ENCODE assay signal across 24 cellular contexts in the genomic region with DNA sequence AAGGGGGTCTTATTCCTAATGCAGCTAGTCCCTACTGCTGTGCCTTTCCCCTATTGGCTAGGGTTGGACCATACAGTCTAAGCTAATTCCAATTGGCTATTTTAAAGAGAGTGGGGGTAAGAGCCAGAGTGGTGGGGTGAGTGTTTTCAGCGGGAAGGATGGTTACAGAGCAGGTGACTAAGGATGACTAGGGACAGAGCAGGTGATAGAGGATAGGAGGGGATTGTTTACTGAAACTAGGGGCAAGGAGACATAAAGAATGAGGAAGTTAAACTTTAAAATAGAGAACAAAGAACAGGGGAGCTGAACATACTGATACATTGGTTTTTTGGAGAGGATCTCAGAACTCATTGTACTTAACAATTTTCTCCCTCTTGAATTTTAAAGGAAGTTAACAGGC. TPM values are rescaled to one million over a fixed set of nuclear protein-coding genes. Genes with fewer than 3 reads are reported as not detected.
"Had no signal": no experiment of that assay in that cellular context is flagged by ENCODE, and none has a peak within 500 bp of the region (broad histone marks: within the 10 kb centered on the region; RNA-seq: fewer than 3 reads in every experiment).

No MANE protein-coding gene starts in this region.

RNA-seq across cellular contexts. Expression of a gene that starts 41.6 kb away (rescaled TPM):
- total RNA-seq: dermis blood vessel endothelial cell; endothelial cell of umbilical vein; epithelial cell of proximal tubule; fibroblast of lung; foreskin keratinocyte; gastroesophageal sphincter; heart left ventricle; hepatocyte; kidney; left cardiac atrium; left lung; lower leg skin; lung microvascular endothelial cell; mesothelial cell of epicardium; mucosa of descending colon; naive thymus-derived CD4-positive, alpha-beta T cell; occipital lobe; pancreas; posterior vena cava; pulmonary artery endothelial cell; spleen; transverse colon; upper lobe of right lung; uterus had no signal

RNA-seq across cellular contexts. Expression of a gene that starts 58.9 kb away (rescaled TPM):
- total RNA-seq: dermis blood vessel endothelial cell, endothelial cell of umbilical vein, epithelial cell of proximal tubule, fibroblast of lung, foreskin keratinocyte, hepatocyte, kidney, lung microvascular endothelial cell, mesothelial cell of epicardium, occipital lobe, pulmonary artery endothelial cell had no signal
